ENCODE assay signal across 11 cellular contexts in genomic region chr12:75850751-75851462, GRCh38.
DNase-seq lines count a peak whose midpoint lies in the region; ATAC-seq and TF ChIP-seq lines count a peak whose summit lies in the region.
"Had no signal": no experiment of that assay in that cellular context is flagged by ENCODE, and none has a peak within 500 bp of the region (broad histone marks: within the 10 kb centered on the region; RNA-seq: fewer than 3 reads in every experiment).

No MANE protein-coding gene starts in this region.

- H3K36me3 ChIP-seq in BE2C = no peaks in the 10 kb centered on the region

- H3K4me1 Mint-ChIP-seq in WTC11 = peaks cover 15% of the 10 kb centered on the region
- H3K4me1 Mint-ChIP-seq: stimulated activated naive CD8-positive, alpha-beta T cell treated with anti-CD3 and anti-CD28 coated beads, Interleukin-15, amount 100 ng/mL, for 72 hours had no signal

- no peaks in the 10 kb centered on the region; the same call in 1 of the 2 replicates for H3K27me3 Mint-ChIP-seq in WTC11 (ENCODE audit: low read depth)

- peaks cover 3% of the 10 kb centered on the region; the same call in 1 of the 2 replicates for H3K36me3 Mint-ChIP-seq in WTC11

- H3K4me3 ChIP-seq in BE2C (ENCODE audit: low read depth, low read length) = no peak overlapping the region
- H3K4me3 ChIP-seq: coronary artery had no signal

- POLR2A ChIA-PET in WTC11 (lab: Charles Lee) = no interaction called here

- no peaks in the 10 kb centered on the region for H3K9me3 ChIP-seq in BE2C

- H3K27me3 ChIP-seq in BE2C = no peaks in the 10 kb centered on the region

- no peak overlapping the region for H3K4me3 Mint-ChIP-seq in WTC11
- H3K4me3 Mint-ChIP-seq: stimulated activated naive CD8-positive, alpha-beta T cell treated with anti-CD3 and anti-CD28 coated beads, Interleukin-15, amount 100 ng/mL, for 72 hours had no signal

- peak; percentile 16 for DNase-seq in BE2C
- DNase-seq in HT1080 (ENCODE audit: low read depth) = peak; percentile 97
- no peak for DNase-seq in WTC11 (ENCODE audit: low spot score)
- DNase-seq in islet precursor cell = peak; percentile 97
- DNase-seq in D341Med (ENCODE audit: low spot score) = no peak
- no peak for DNase-seq in OCI-M2 (lab: John Stamatoyannopoulos, UW; ENCODE audit: unreplicated experiment)
- DNase-seq: Calu3; stimulated activated naive CD8-positive, alpha-beta T cell treated with anti-CD3 and anti-CD28 coated beads, Interleukin-15, amount 100 ng/mL, for 72 hours had no signal

- TF ChIP-seq CTCF in BE2C (IDR thresholded peaks at IDR 0.05; ENCODE audit: low read depth, low read length) (no peak), WTC11 (IDR thresholded peaks at IDR 0.05) (no peak)

- CTCF ChIA-PET in WTC11 (lab: Charles Lee) = no interaction called here

- ATAC-seq in WTC11 (peak; percentile 48), GM21825 (IDR thresholded peaks at IDR 0.05; ENCODE audit: unreplicated experiment) (no peak), HG02840 (IDR thresholded peaks at IDR 0.05; ENCODE audit: low FRiP score, unreplicated experiment) (no peak)
- ATAC-seq: stimulated activated naive CD8-positive, alpha-beta T cell treated with anti-CD3 and anti-CD28 coated beads, Interleukin-15, amount 100 ng/mL, for 72 hours had no signal

- H3K9me3 Mint-ChIP-seq in WTC11 = peaks cover 9% of the 10 kb centered on the region

- no peak overlapping the region for H3K27ac Mint-ChIP-seq in WTC11

- H3K4me1 ChIP-seq in BE2C = peaks cover 28% of the 10 kb centered on the region

TF ChIP-seq in WTC11, 78 proteins besides CTCF, POLR2A, EP300 and RAD21:
- no peak for TF ChIP-seq TEAD1 (CRISPR knock-in tag; IDR thresholded peaks at IDR 0.05)
- no peak for TF ChIP-seq GRHL2 (CRISPR knock-in tag; IDR thresholded peaks at IDR 0.05; ENCODE audit: insufficient replicate concordance, severe bottlenecking)
- TF ChIP-seq FOXK1 (CRISPR knock-in tag; IDR thresholded peaks at IDR 0.05) = no peak
- TF ChIP-seq SMAD4 (CRISPR knock-in tag; IDR thresholded peaks at IDR 0.05) = no peak
- TF ChIP-seq SP1 (CRISPR knock-in tag; conservative IDR thresholded peaks at IDR 0.05) = no peak
- no peak for TF ChIP-seq FOXP1 (CRISPR knock-in tag; IDR thresholded peaks at IDR 0.05; ENCODE audit: borderline replicate concordance)
- TF ChIP-seq ZNF317 (CRISPR knock-in tag; IDR thresholded peaks at IDR 0.05; ENCODE audit: borderline replicate concordance, low read depth) = no peak
- TF ChIP-seq CDX4 (CRISPR knock-in tag; IDR thresholded peaks at IDR 0.05; ENCODE audit: borderline replicate concordance) = no peak
- no peak for TF ChIP-seq JAZF1 (CRISPR knock-in tag; IDR thresholded peaks at IDR 0.05)
- no peak for TF ChIP-seq ZNF423 (CRISPR knock-in tag; IDR thresholded peaks at IDR 0.05)
- no peak for TF ChIP-seq USF1 (CRISPR knock-in tag; IDR thresholded peaks at IDR 0.05)
- TF ChIP-seq SMAD3 (CRISPR knock-in tag; IDR thresholded peaks at IDR 0.05; ENCODE audit: borderline replicate concordance) = no peak
- TF ChIP-seq ZNF281 (CRISPR knock-in tag; IDR thresholded peaks at IDR 0.05) = no peak
- no peak for TF ChIP-seq ZBTB43 (CRISPR knock-in tag; IDR thresholded peaks at IDR 0.05)
- TF ChIP-seq, protein P1, sequence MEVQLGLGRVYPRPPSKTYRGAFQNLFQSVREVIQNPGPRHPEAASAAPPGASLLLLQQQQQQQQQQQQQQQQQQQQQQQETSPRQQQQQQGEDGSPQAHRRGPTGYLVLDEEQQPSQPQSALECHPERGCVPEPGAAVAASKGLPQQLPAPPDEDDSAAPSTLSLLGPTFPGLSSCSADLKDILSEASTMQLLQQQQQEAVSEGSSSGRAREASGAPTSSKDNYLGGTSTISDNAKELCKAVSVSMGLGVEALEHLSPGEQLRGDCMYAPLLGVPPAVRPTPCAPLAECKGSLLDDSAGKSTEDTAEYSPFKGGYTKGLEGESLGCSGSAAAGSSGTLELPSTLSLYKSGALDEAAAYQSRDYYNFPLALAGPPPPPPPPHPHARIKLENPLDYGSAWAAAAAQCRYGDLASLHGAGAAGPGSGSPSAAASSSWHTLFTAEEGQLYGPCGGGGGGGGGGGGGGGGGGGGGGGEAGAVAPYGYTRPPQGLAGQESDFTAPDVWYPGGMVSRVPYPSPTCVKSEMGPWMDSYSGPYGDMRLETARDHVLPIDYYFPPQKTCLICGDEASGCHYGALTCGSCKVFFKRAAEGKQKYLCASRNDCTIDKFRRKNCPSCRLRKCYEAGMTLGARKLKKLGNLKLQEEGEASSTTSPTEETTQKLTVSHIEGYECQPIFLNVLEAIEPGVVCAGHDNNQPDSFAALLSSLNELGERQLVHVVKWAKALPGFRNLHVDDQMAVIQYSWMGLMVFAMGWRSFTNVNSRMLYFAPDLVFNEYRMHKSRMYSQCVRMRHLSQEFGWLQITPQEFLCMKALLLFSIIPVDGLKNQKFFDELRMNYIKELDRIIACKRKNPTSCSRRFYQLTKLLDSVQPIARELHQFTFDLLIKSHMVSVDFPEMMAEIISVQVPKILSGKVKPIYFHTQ (CRISPR knock-in tag; IDR thresholded peaks at IDR 0.05) = no peak
- no peak for TF ChIP-seq PRRX2 (CRISPR knock-in tag; IDR thresholded peaks at IDR 0.05)

Comparison
In these comparisons a context has a peak if more than half of its experiments do, and no peak if none do; other contexts are left out.
1. DNase-seq: peak in BE2C (single experiment), HT1080 (single experiment) and islet precursor cell (single experiment); none in WTC11 (single experiment), D341Med (single experiment) and OCI-M2 (single experiment).